In the genomic region with DNA sequence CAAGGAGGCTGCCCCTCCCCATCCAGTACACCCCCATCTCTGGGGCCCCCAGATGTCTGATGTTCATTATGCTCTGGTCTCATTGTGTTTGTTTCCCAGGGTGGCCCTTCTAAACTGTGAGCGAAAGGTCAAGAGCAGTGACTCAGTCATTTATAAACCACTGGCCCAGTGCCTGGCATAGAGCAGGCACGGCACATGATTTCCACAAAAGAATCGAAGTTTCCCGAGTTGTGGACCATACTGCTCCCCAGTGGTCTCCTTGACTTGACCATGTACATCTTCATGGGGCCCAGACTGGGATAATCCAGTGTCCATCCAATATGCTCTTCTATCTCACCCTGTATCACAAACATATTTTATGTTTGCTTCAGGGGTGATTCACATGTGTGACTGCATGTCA, we compare ENCODE assay signal across 10 cellular contexts.
DNase-seq lines count a peak whose midpoint lies in the region; TF ChIP-seq lines count a peak whose summit lies in the region.
"Had no signal": no experiment of that assay in that cellular context is flagged by ENCODE, and none has a peak within 500 bp of the region (broad histone marks: within the 10 kb centered on the region; RNA-seq: fewer than 3 reads in every experiment).

No MANE protein-coding gene starts in this region.

- no peaks in the 10 kb centered on the region for H4K20me1 ChIP-seq in hepatocyte (ENCODE audit: insufficient read depth, poor library complexity, severe bottlenecking)

- H3K27ac ChIP-seq in ACC112 (ENCODE audit: low read depth, low read length) (peak overlapping the region; percentile 87), hepatocyte (no peak overlapping the region)

- DNase-seq in HFF-Myc (ENCODE audit: extremely low read depth, low read depth) (peak; percentile 39), amniotic epithelial cell (ENCODE audit: low read depth) (peak; percentile 57), glomerular visceral epithelial cell (ENCODE audit: extremely low spot score) (peak; percentile 17), NAMALWA (ENCODE audit: low spot score) (no peak), hepatocyte (ENCODE audit: low spot score) (no peak), NK-92 (lab: John Stamatoyannopoulos, UW; ENCODE audit: unreplicated experiment) (no peak), NCI-H526 (lab: John Stamatoyannopoulos, UW) (no peak)
- DNase-seq: NCI-H146, T-cell had no signal

- peaks cover 55% of the 10 kb centered on the region for H3K4me1 ChIP-seq in ACC112 (ENCODE audit: control insufficient read depth, insufficient read depth, low read length, unreplicated experiment)
- no peaks in the 10 kb centered on the region for H3K4me1 ChIP-seq in hepatocyte (ENCODE audit: insufficient read depth)

- no peaks in the 10 kb centered on the region for H3K27me3 ChIP-seq in ACC112 (ENCODE audit: insufficient read depth, low read length)
- H3K27me3 ChIP-seq in hepatocyte: no peaks in the 10 kb centered on the region

- no peak overlapping the region for H3K4me3 ChIP-seq in ACC112 (ENCODE audit: low read depth, low read length)
- no peak overlapping the region for H3K4me3 ChIP-seq in HFF-Myc (replicated peaks; ENCODE audit: low read depth, low read length)
- no peak overlapping the region for H3K4me3 ChIP-seq in hepatocyte

- H3K36me3 ChIP-seq in ACC112 (ENCODE audit: insufficient read depth, low read length) (no peaks in the 10 kb centered on the region), hepatocyte (replicated peaks; ENCODE audit: insufficient read depth, low read depth) (no peaks in the 10 kb centered on the region)

- H3K9me2 ChIP-seq in hepatocyte (replicated peaks; ENCODE audit: insufficient read depth): no peaks in the 10 kb centered on the region

- TF ChIP-seq CTCF in HFF-Myc (IDR thresholded peaks at IDR 0.05; ENCODE audit: low read depth, low read length, missing control alignments) (no peak), hepatocyte (IDR thresholded peaks at IDR 0.05; ENCODE audit: poor library complexity) (no peak)

- WGBS in hepatocyte (ENCODE audit: low lambda C conversion rate, missing lambda C conversion rate): 90% methylated on average over 4 of the region's 4 CpGs

- H3K9me3 ChIP-seq in hepatocyte (ENCODE audit: low read depth): no peaks in the 10 kb centered on the region

- no peak overlapping the region for H2AFZ ChIP-seq in ACC112 (ENCODE audit: low read length, unreplicated experiment)
- H2AFZ ChIP-seq in hepatocyte: no peak overlapping the region

- H3K79me2 ChIP-seq in ACC112 (ENCODE audit: control insufficient read depth, insufficient read depth, low read length, unreplicated experiment) (no peaks in the 10 kb centered on the region), hepatocyte (no peaks in the 10 kb centered on the region)

- H3K4me2 ChIP-seq in hepatocyte: no peak overlapping the region

Comparison
In these comparisons a context has a peak if more than half of its experiments do, and no peak if none do; other contexts are left out.
1. DNase-seq: peak in HFF-Myc (single experiment), amniotic epithelial cell (single experiment) and glomerular visceral epithelial cell (single experiment); none in NAMALWA (single experiment), hepatocyte (single experiment), NK-92 (single experiment) and NCI-H526 (0 of 2).